ENCODE assay signal across 26 cellular contexts in genomic region chr2:15421761-15422160, GRCh38.
DNase-seq lines count a peak whose midpoint lies in the region; ATAC-seq, FAIRE-seq and TF ChIP-seq lines count a peak whose summit lies in the region.
"Had no signal": no experiment of that assay in that cellular context is flagged by ENCODE, and none has a peak within 500 bp of the region (broad histone marks: within the 10 kb centered on the region; RNA-seq: fewer than 3 reads in every experiment).

No MANE protein-coding gene starts in this region.

- 0 out of 3 replicates have a peak overlapping the region, but pooled peaks have one; percentile 2 for H3K27ac ChIP-seq in K562 (ENCODE audit: extremely low read depth, low read depth, low read length)
- H3K27ac ChIP-seq: 22Rv1, A549, BLaER1 had no signal

- H3K4me1 Mint-ChIP-seq in HFFc6 (ENCODE audit: low read depth) = no peaks in the 10 kb centered on the region
- H3K4me1 Mint-ChIP-seq: CD14-positive monocyte; CD8-positive, alpha-beta memory T cell had no signal

- no peak for TF ChIP-seq RAD21 in K562 (CRISPR knock-in tag; conservative IDR thresholded peaks at IDR 0.05 in 1 of 2, IDR thresholded peaks at IDR 0.05 in 1 of 2)

- ATAC-seq in K562 = peak; percentile 79
- ATAC-seq: A549, GM12878 had no signal

- no peaks in the 10 kb centered on the region for H3K79me2 ChIP-seq in K562 (ENCODE audit: control insufficient read depth, insufficient read depth, low read length)

- intact Hi-C loops in K562 (cut with micrococcal nuclease) = no loop called here

- no peak overlapping the region for H2AFZ ChIP-seq in K562 (ENCODE audit: low read depth, low read length)

- peak overlapping the region; percentile 34; the same call in 1 of the 2 replicates for H3K4me2 ChIP-seq in K562 (ENCODE audit: insufficient read depth, low read length)
- H3K4me2 ChIP-seq: A549, BLaER1 had no signal

- no peaks in the 10 kb centered on the region for H3K9me3 ChIP-seq in K562 (replicated peaks; ENCODE audit: control insufficient read depth, insufficient read depth, low read depth, low read length)
- H3K9me3 ChIP-seq: A549, BE2C, BLaER1 had no signal

- TF ChIP-seq EP300 in K562 (IDR thresholded peaks at IDR 0.05; ENCODE audit: low read length) = no peak

- no peak for TF ChIP-seq CTCF in HFFc6 (IDR thresholded peaks at IDR 0.05)
- no peak for TF ChIP-seq CTCF in K562 (IDR thresholded peaks at IDR 0.05 in 2 of 3, conservative IDR thresholded peaks at IDR 0.05 in 1 of 3; ENCODE audit: insufficient read depth in 2 of 3, low read depth in 1 of 3, low read length in 3 of 3)

- in situ Hi-C loops in K562 (cut with MboI) = no loop called here

- peaks cover 72% of the 10 kb centered on the region for H3K36me3 ChIP-seq in K562 (ENCODE audit: control insufficient read depth, insufficient read depth, low read length)
- H3K36me3 ChIP-seq: BE2C had no signal

- CTCF ChIA-PET in K562 (lab: Yijun Ruan, JAX; ENCODE audit: low intra/inter-chr PET ratio) = no interaction called here

- peak overlapping the region; percentile 1; the same call in 1 of the 2 replicates for H3K27ac Mint-ChIP-seq in HFFc6
- H3K27ac Mint-ChIP-seq: CD14-positive monocyte; CD4-positive, alpha-beta memory T cell; CD4-positive, CD25-positive, alpha-beta regulatory T cell had no signal

- peaks cover 5% of the 10 kb centered on the region; the same call in 1 of the 2 replicates for H3K36me3 Mint-ChIP-seq in HFFc6 (ENCODE audit: low read depth)

- TF ChIP-seq POLR2A in K562 (conservative IDR thresholded peaks at IDR 0.05) = no peak

- H3K27me3 ChIP-seq in K562 (ENCODE audit: control insufficient read depth in 2 of 2, insufficient read depth in 2 of 2, low read length in 2 of 2) = no peaks in the 10 kb centered on the region
- H3K27me3 ChIP-seq: BE2C, BLaER1 had no signal

- H3K9ac ChIP-seq in K562 (ENCODE audit: insufficient read depth in 1 of 2, low read depth in 2 of 2, low read length in 2 of 2) = no peak overlapping the region
- H3K9ac ChIP-seq: BLaER1 had no signal

- peak; percentile 90 for FAIRE-seq in K562 (lab: Jason Lieb, UNC)
- FAIRE-seq: A549, GM12878, GM12892, GM18507 had no signal

- H3K9me1 ChIP-seq in K562 (ENCODE audit: control insufficient read depth, insufficient read depth, low read length) = no peaks in the 10 kb centered on the region

- no peaks in the 10 kb centered on the region for H4K20me1 ChIP-seq in K562 (replicated peaks; ENCODE audit: control insufficient read depth, insufficient read depth, low read length)
- H4K20me1 ChIP-seq: BLaER1 had no signal

- H3K9me3 Mint-ChIP-seq in HFFc6 = no peaks in the 10 kb centered on the region
- H3K9me3 Mint-ChIP-seq: CD14-positive monocyte; CD4-positive, alpha-beta memory T cell; CD4-positive, CD25-positive, alpha-beta regulatory T cell; CD8-positive, alpha-beta memory T cell had no signal

- POLR2A ChIA-PET in K562 (lab: Yijun Ruan, JAX) = interaction anchor here (0.6 to 2.3 kb wide), 5 partner anchors 10 to 296 kb away, joined by 3 to 11 read pairs (median 3); no protein-coding TSS in a partner anchor

- 21% methylated on average over 3 of the region's 3 CpGs for WGBS in K562 (ENCODE audit: insufficient coverage, low coverage, missing lambda C conversion rate)

- BruUV-seq in K562 (replicated peaks; lab: Mats Ljungman, UMichigan) = no TSS peak

- H3K4me3 Mint-ChIP-seq in HFFc6 = no peak overlapping the region
- H3K4me3 Mint-ChIP-seq: CD14-positive monocyte; CD4-positive, alpha-beta memory T cell; CD4-positive, CD25-positive, alpha-beta regulatory T cell; CD8-positive, alpha-beta memory T cell had no signal

- no peaks in the 10 kb centered on the region for H3K27me3 Mint-ChIP-seq in HFFc6 (ENCODE audit: insufficient read depth)
- H3K27me3 Mint-ChIP-seq: CD4-positive, alpha-beta memory T cell; CD4-positive, CD25-positive, alpha-beta regulatory T cell; CD8-positive, alpha-beta memory T cell had no signal

- DNase-seq in HFFc6 = no peak
- DNase-seq in SK-N-DZ (ENCODE audit: low spot score) = peak; percentile 85
- peak in 2 of 4 experiments; percentile 41 to 64 for DNase-seq in K562 (ENCODE audit: extremely low read depth in 1 of 4, low spot score in 3 of 4)
- no peak for DNase-seq in T-helper 2 cell
- DNase-seq in AML-193 (lab: John Stamatoyannopoulos, UW) = no peak
- DNase-seq in NCI-H2029 treated with DMSO at 0.1 percent for 48 hours (lab: John Stamatoyannopoulos, UW) = no peak
- DNase-seq: BE2C; C1 segment of cervical spinal cord; CD4-positive, alpha-beta memory T cell; CD4-positive, CD25-positive, alpha-beta regulatory T cell; CD8-positive, alpha-beta memory T cell; COR-L47; DMS 273 treated with DMSO at 0.1 percent for 48 hours; DMS153; DMS53; DMS79; DND-41; EL; GDM1 had no signal

- peaks cover 3 to 11% of the 10 kb centered on the region in 2 experiments; a peak in 2 of 5 replicates for H3K4me1 ChIP-seq in K562 (replicated peaks in 1 of 2; ENCODE audit: control insufficient read depth in 2 of 2, insufficient read depth in 2 of 2, low read length in 2 of 2)
- H3K4me1 ChIP-seq: A549, BE2C, BLaER1 had no signal

- H3K4me3 ChIP-seq in K562 = no peak overlapping the region
- H3K4me3 ChIP-seq: A549, BLaER1, GM12878 had no signal

TF ChIP-seq in K562, 482 proteins besides CTCF, POLR2A, EP300 and RAD21 (continues in another document):
- TF ChIP-seq, protein P1, sequence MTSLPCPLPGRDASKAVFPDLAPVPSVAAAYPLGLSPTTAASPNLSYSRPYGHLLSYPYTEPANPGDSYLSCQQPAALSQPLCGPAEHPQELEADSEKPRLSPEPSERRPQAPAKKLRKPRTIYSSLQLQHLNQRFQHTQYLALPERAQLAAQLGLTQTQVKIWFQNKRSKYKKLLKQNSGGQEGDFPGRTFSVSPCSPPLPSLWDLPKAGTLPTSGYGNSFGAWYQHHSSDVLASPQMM (CRISPR knock-in tag; IDR thresholded peaks at IDR 0.05) = no peak
- TF ChIP-seq HLTF (IDR thresholded peaks at IDR 0.05) = no peak
- TF ChIP-seq EHMT2 (IDR thresholded peaks at IDR 0.05) = peak; percentile 41; the same call in 1 of the 2 replicates
- TF ChIP-seq LEF1 (IDR thresholded peaks at IDR 0.05) = no peak
- peak; percentile 35; the same call in 1 of the 2 replicates for TF ChIP-seq SMARCA4 (IDR thresholded peaks at IDR 0.05)
- no peak for TF ChIP-seq ZC3H11A (IDR thresholded peaks at IDR 0.05; ENCODE audit: low read depth, low read length)
- peak; percentile 68 for TF ChIP-seq TCF3 (CRISPR knock-in tag; IDR thresholded peaks at IDR 0.05)
- peak in 1 of 2 experiments; percentile 23; a peak in 1 of 4 replicates for TF ChIP-seq HDAC1 (IDR thresholded peaks at IDR 0.05)
- TF ChIP-seq DDX20 (tag; IDR thresholded peaks at IDR 0.05; ENCODE audit: low read depth) = no peak
- no peak for TF ChIP-seq ZKSCAN8 (CRISPR knock-in tag; IDR thresholded peaks at IDR 0.05)
- no peak for TF ChIP-seq TEAD1 (CRISPR knock-in tag; IDR thresholded peaks at IDR 0.05)
- no peak for TF ChIP-seq TFAP4 (CRISPR knock-in tag; IDR thresholded peaks at IDR 0.05; ENCODE audit: borderline replicate concordance)
- no peak for TF ChIP-seq MLLT1 (IDR thresholded peaks at IDR 0.05)
- TF ChIP-seq, protein P2, sequence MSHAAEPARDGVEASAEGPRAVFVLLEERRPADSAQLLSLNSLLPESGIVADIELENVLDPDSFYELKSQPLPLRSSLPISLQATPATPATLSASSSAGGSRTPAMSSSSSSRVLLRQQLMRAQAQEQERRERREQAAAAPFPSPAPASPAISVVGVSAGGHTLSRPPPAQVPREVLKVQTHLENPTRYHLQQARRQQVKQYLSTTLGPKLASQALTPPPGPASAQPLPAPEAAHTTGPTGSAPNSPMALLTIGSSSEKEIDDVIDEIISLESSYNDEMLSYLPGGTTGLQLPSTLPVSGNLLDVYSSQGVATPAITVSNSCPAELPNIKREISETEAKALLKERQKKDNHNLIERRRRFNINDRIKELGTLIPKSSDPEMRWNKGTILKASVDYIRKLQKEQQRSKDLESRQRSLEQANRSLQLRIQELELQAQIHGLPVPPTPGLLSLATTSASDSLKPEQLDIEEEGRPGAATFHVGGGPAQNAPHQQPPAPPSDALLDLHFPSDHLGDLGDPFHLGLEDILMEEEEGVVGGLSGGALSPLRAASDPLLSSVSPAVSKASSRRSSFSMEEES (CRISPR knock-in tag; IDR thresholded peaks at IDR 0.05) = no peak
- no peak for TF ChIP-seq ZBTB1 (CRISPR knock-in tag; IDR thresholded peaks at IDR 0.05; ENCODE audit: borderline replicate concordance, low read depth)
- no peak for TF ChIP-seq MXI1 (IDR thresholded peaks at IDR 0.05; ENCODE audit: low read depth, low read length)
- no peak for TF ChIP-seq NEUROD1 (IDR thresholded peaks at IDR 0.05; ENCODE audit: borderline replicate concordance, low read depth, low read length, partially characterized antibody)
- no peak for TF ChIP-seq GABPA (tag; conservative IDR thresholded peaks at IDR 0.05; ENCODE audit: low read depth)
